8 cellular contexts compared by ENCODE assay signal in genomic region chr15:87089551-87089950, GRCh38.
"Had no signal": no experiment of that assay in that cellular context is flagged by ENCODE, and none has a peak within 500 bp of the region (broad histone marks: within the 10 kb centered on the region; RNA-seq: fewer than 3 reads in every experiment).

No MANE protein-coding gene starts in this region.

- FAIRE-seq: HepG2 had no signal

- H3K36me3 ChIP-seq: HAP-1 had no signal

- H3K9ac ChIP-seq: GM23248 had no signal

- H2AFZ ChIP-seq: GM23248 had no signal

- H3K27ac ChIP-seq: GM23248, HL-60 had no signal

- H3K4me1 ChIP-seq: HAP-1 had no signal

- DNase-seq: GM23248, GOT3, H7, HFFc6 had no signal

- ATAC-seq: HCT116, HepG2 had no signal

- H3K4me3 ChIP-seq: GM23248, HAP-1 had no signal
